8 cellular contexts compared by ENCODE assay signal in genomic region chr9:35618325-35618727, GRCh38. TPM values are rescaled to one million over a fixed set of nuclear protein-coding genes. Genes with fewer than 3 reads are reported as not detected.
DNase-seq lines count a peak whose midpoint lies in the region; ATAC-seq and TF ChIP-seq lines count a peak whose summit lies in the region.

CD72 (minus strand) TSS chr9:35618413; CDS start chr9:35618303, 110 bp downstream.

- CTCF ChIA-PET in BJ (lab: Yijun Ruan, JAX), result no interaction called here

- WGBS in HUES64, result 90% methylated on average over 7 of the region's 7 CpGs

- H3K4me3 Mint-ChIP-seq in chondrocyte (ENCODE audit: unreplicated experiment), result peak within 1 kb of the TSS; percentile 69

- no peaks in the 10 kb centered on the region for H3K9me3 Mint-ChIP-seq in chondrocyte (ENCODE audit: low read depth)

- no peak for ATAC-seq in GM18519 (IDR thresholded peaks at IDR 0.05; ENCODE audit: low FRiP score, unreplicated experiment)

- no peak for TF ChIP-seq CTCF in BJ (IDR thresholded peaks at IDR 0.05; ENCODE audit: insufficient read depth, low read depth, low read length)
- TF ChIP-seq CTCF in chondrocyte (IDR thresholded peaks at IDR 0.05), result no peak

- no peak within 1 kb of the TSS for H3K27ac Mint-ChIP-seq in chondrocyte (ENCODE audit: unreplicated experiment)

- H3K4me1 ChIP-seq in HUES64 (ENCODE audit: insufficient read depth, low read length) (0 out of 2 replicates have a peak, but pooled peaks cover 6% of the 10 kb centered on the region), muscle layer of colon (ENCODE audit: insufficient read depth, low read length) (peaks cover 12% of the 10 kb centered on the region)

- H3K27me3 ChIP-seq in BJ (ENCODE audit: control insufficient read depth, insufficient read depth, low read length), result peaks cover 12% of the 10 kb centered on the region
- peaks cover 46% of the 10 kb centered on the region for H3K27me3 ChIP-seq in HUES64 (ENCODE audit: insufficient read depth, low read length)
- H3K27me3 ChIP-seq in muscle layer of colon (ENCODE audit: control insufficient read depth in 1 of 2, insufficient read depth in 2 of 2, low read length in 2 of 2), result peaks cover 0 to 4% of the 10 kb centered on the region in 2 donors

- peaks cover 26% of the 10 kb centered on the region for H3K27me3 Mint-ChIP-seq in chondrocyte (ENCODE audit: low read depth)

- H3K36me3 ChIP-seq in BJ (ENCODE audit: control insufficient read depth, insufficient read depth, low read length), result no peaks in the 10 kb centered on the region
- no peaks in the 10 kb centered on the region for H3K36me3 ChIP-seq in HUES64 (ENCODE audit: insufficient read depth, low read length)
- H3K36me3 ChIP-seq in muscle layer of colon (ENCODE audit: insufficient read depth, low read length), result no peaks in the 10 kb centered on the region

- peak within 1 kb of the TSS; percentile 54 for H3K9ac ChIP-seq in HUES64 (ENCODE audit: low read depth, low read length)
- H3K9ac ChIP-seq in muscle layer of colon (ENCODE audit: low read length), result no peak within 1 kb of the TSS

- no peaks in the 10 kb centered on the region for H3K36me3 Mint-ChIP-seq in chondrocyte (ENCODE audit: low read depth)

- H3K4me3 ChIP-seq in BJ (ENCODE audit: low read depth, low read length) (peak within 1 kb of the TSS; percentile 29; the same call in 1 of the 2 replicates), HUES64 (ENCODE audit: low read length) (peak within 1 kb of the TSS; percentile 69), muscle layer of colon (ENCODE audit: low read depth in 1 of 2, low read length in 2 of 2) (peak within 1 kb of the TSS; percentile 42 to 52)

- POLR2A ChIA-PET in BJ (lab: Charles Lee), result no interaction called here

- H3K4me1 Mint-ChIP-seq in chondrocyte (ENCODE audit: low read depth), result peaks cover 11% of the 10 kb centered on the region

- H3K9me3 ChIP-seq in HUES64 (ENCODE audit: insufficient read depth, low read depth, low read length) (no peaks in the 10 kb centered on the region), muscle layer of colon (ENCODE audit: low read length) (no peaks in the 10 kb centered on the region)

- DNase-seq in BJ (ENCODE audit: low read depth), result no peak
- DNase-seq in chondrocyte (ENCODE audit: low spot score), result no peak
- no peak for DNase-seq in NCI-H1436 (lab: John Stamatoyannopoulos, UW)
- DNase-seq in kidney tubule cell (ENCODE audit: low spot score), result no peak
- DNase-seq in inferior parietal cortex (ENCODE audit: extremely low spot score), result no peak

- H3K27ac ChIP-seq in HUES64 (ENCODE audit: low read depth, low read length) (no peak within 1 kb of the TSS), muscle layer of colon (ENCODE audit: low read depth, low read length) (peak within 1 kb of the TSS; percentile 45)

RNA-seq across cellular contexts. Expression of gene CD72, which starts in this region (rescaled TPM):
- polyA plus RNA-seq in BJ (2011; rRNA removed), result 1.1 and 1.7 TPM in 2 replicates
- polyA minus RNA-seq in BJ (2011; rRNA and poly(A)+ RNA removed), result 0.41 and 1.1 TPM in 2 replicates
- 1.3 TPM for polyA plus RNA-seq in HUES64 (2013, experiment 1 of 2)
- polyA plus RNA-seq in HUES64 (2013, experiment 2 of 2), result 2.1 TPM
- total RNA-seq in chondrocyte, result 0.51 to 1.1 TPM (median 1.1 TPM) in 3 replicates
